9 cellular contexts compared by ENCODE assay signal in the genomic region with DNA sequence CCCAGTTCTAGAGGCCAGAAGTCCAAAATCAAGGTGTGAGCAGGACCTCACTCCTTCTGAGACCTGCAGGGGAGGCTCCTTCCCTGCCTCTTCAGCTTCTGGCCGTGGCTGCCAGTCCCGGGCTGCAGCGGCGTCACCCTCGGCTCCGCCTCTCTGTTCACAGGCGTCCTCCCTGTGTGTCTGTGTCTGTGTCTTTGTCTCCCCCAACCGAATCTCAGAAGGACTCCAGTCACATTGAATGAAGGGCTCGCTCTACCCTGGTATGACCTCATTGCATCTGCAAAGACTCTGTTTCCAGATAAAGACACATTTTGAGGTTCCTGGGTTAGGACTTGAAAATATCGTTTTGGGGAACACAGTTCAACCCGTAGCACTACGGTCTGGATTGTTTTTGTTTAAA. TPM values are rescaled to one million over a fixed set of nuclear protein-coding genes. Genes with fewer than 3 reads are reported as not detected.
DNase-seq lines count a peak whose midpoint lies in the region; ATAC-seq, FAIRE-seq and TF ChIP-seq lines count a peak whose summit lies in the region.
"Had no signal": no experiment of that assay in that cellular context is flagged by ENCODE, and none has a peak within 500 bp of the region (broad histone marks: within the 10 kb centered on the region; RNA-seq: fewer than 3 reads in every experiment).

No MANE protein-coding gene starts in this region.

- H3K9me3 ChIP-seq in K562 (replicated peaks; ENCODE audit: control insufficient read depth, insufficient read depth, low read depth, low read length), result no peaks in the 10 kb centered on the region

- H3K27ac ChIP-seq in K562 (ENCODE audit: extremely low read depth, low read depth, low read length), result no peak overlapping the region

- peak; percentile 29 for DNase-seq in GM12865 (ENCODE audit: low read depth)
- peak; percentile 57 for DNase-seq in LHCN-M2 (ENCODE audit: low read depth)
- DNase-seq in K562 (ENCODE audit: extremely low read depth in 1 of 4, low spot score in 3 of 4), result peak; percentile 29 to 71 (median 55)
- peak; percentile 96 for DNase-seq in islet precursor cell
- peak; percentile 11 to 19 for DNase-seq in stimulated activated CD4-positive, alpha-beta T cell treated with anti-CD3 and anti-CD28 coated beads, Interleukin-4, amount 100 ng/mL, for 48 hours (ENCODE audit: low read depth in 2 of 2)
- no peak for DNase-seq in NCI-H446 treated with DMSO at 0.1 percent for 48 hours (lab: John Stamatoyannopoulos, UW)

- TF ChIP-seq POLR2A in K562 (conservative IDR thresholded peaks at IDR 0.05), result no peak

- no peaks in the 10 kb centered on the region for H4K20me1 ChIP-seq in K562 (replicated peaks; ENCODE audit: control insufficient read depth, insufficient read depth, low read length)

- ATAC-seq in SK-N-SH treated with all-trans-retinoic acid at 6 μM for 48 hours (peak; percentile 94), K562 (peak; percentile 97), GM21576 (IDR thresholded peaks at IDR 0.05; ENCODE audit: unreplicated experiment) (no peak)

- H3K79me2 ChIP-seq in K562 (ENCODE audit: control insufficient read depth, insufficient read depth, low read length), result no peaks in the 10 kb centered on the region

- in situ Hi-C loops in K562 (cut with MboI), result no loop called here

- WGBS in K562 (ENCODE audit: insufficient coverage, low coverage, missing lambda C conversion rate), result 4% methylated on average over 12 of the region's 12 CpGs

- no peak overlapping the region for H3K4me2 ChIP-seq in K562 (ENCODE audit: insufficient read depth, low read length)

- intact Hi-C loops in K562 (cut with micrococcal nuclease), result loop anchor here (1.0 to 5.0 kb wide), 3 partner anchors 35 to 238 kb away; a partner anchor contains a TSS

- TF ChIP-seq CTCF in GM12865 (IDR thresholded peaks at IDR 0.05; ENCODE audit: insufficient read depth, low read depth, low read length, missing control alignments), result peak; percentile 13
- peak; percentile 64 to 72 (median 68) for TF ChIP-seq CTCF in K562 (IDR thresholded peaks at IDR 0.05 in 2 of 3, conservative IDR thresholded peaks at IDR 0.05 in 1 of 3; ENCODE audit: insufficient read depth in 2 of 3, low read depth in 1 of 3, low read length in 3 of 3)

- TF ChIP-seq RAD21 in K562 (CRISPR knock-in tag; conservative IDR thresholded peaks at IDR 0.05 in 1 of 2, IDR thresholded peaks at IDR 0.05 in 1 of 2), result peak; percentile 31 to 65; a peak in 3 of 4 replicates

- no peak overlapping the region for H3K4me3 ChIP-seq in GM12865 (ENCODE audit: low read depth, low read length)
- H3K4me3 ChIP-seq in K562, result no peak overlapping the region

- H3K9ac ChIP-seq in K562 (ENCODE audit: insufficient read depth in 1 of 2, low read depth in 2 of 2, low read length in 2 of 2), result 0 out of 4 replicates have a peak overlapping the region, but pooled peaks of 1 of the 2 experiments have one; percentile 1

- POLR2A ChIA-PET in K562 (lab: Yijun Ruan, JAX), result no interaction called here

- H2AFZ ChIP-seq in K562 (ENCODE audit: low read depth, low read length), result no peak overlapping the region

- FAIRE-seq in K562 (lab: Jason Lieb, UNC), result peak; percentile 69
- FAIRE-seq: TTC549 had no signal

- H3K4me1 ChIP-seq in K562 (replicated peaks in 1 of 2; ENCODE audit: control insufficient read depth in 2 of 2, insufficient read depth in 2 of 2, low read length in 2 of 2), result no peaks in the 10 kb centered on the region

- CTCF ChIA-PET in K562 (lab: Yijun Ruan, JAX; ENCODE audit: low intra/inter-chr PET ratio), result interaction anchor here (0.5 kb wide), 1 partner anchor 172 kb away, joined by 3 read pairs; no protein-coding TSS in a partner anchor

- no peaks in the 10 kb centered on the region for H3K36me3 ChIP-seq in K562 (ENCODE audit: control insufficient read depth, insufficient read depth, low read length)

- no peak for TF ChIP-seq EP300 in K562 (IDR thresholded peaks at IDR 0.05; ENCODE audit: low read length)

- no TSS peak for BruUV-seq in K562 (replicated peaks; lab: Mats Ljungman, UMichigan)

- H3K27me3 ChIP-seq in K562 (ENCODE audit: control insufficient read depth in 2 of 2, insufficient read depth in 2 of 2, low read length in 2 of 2), result peaks cover 49 to 60% of the 10 kb centered on the region in 2 experiments

- no peaks in the 10 kb centered on the region for H3K9me1 ChIP-seq in K562 (ENCODE audit: control insufficient read depth, insufficient read depth, low read length)

TF ChIP-seq in SK-N-SH treated with all-trans-retinoic acid at 6 μM for 48 hours, 23 proteins besides CTCF, POLR2A, EP300 and RAD21:
- TF ChIP-seq ZFP3 (CRISPR knock-in tag; IDR thresholded peaks at IDR 0.05) (0 out of 2 replicates have a peak, but pooled peaks have one; percentile 28), ZNF565 (CRISPR knock-in tag; conservative IDR thresholded peaks at IDR 0.05; ENCODE audit: low read depth) (no peak)

TF ChIP-seq in K562, 482 proteins besides CTCF, POLR2A, EP300 and RAD21 (continues in another document):
- TF ChIP-seq EHMT2 (IDR thresholded peaks at IDR 0.05) (peak; percentile 12; the same call in 1 of the 2 replicates), SMC3 (conservative IDR thresholded peaks at IDR 0.05; ENCODE audit: insufficient read depth, low read depth, low read length) (0 out of 2 replicates have a peak, but pooled peaks have one; percentile 32), RB1 (IDR thresholded peaks at IDR 0.05; ENCODE audit: low read depth) (0 out of 2 replicates have a peak, but pooled peaks have one; percentile 33), JUND (IDR thresholded peaks at IDR 0.05; ENCODE audit: borderline replicate concordance, low read depth, low read length) (no peak; the same call in 1 of the 2 replicates), JUND (tag; IDR thresholded peaks at IDR 0.05; ENCODE audit: borderline replicate concordance, low read depth, low read length) (peak; percentile 19; the same call in 2 of the 3 replicates), ATF7 (IDR thresholded peaks at IDR 0.05) (peak; percentile 77; the same call in 1 of the 2 replicates)
- TF ChIP-seq, protein P1, sequence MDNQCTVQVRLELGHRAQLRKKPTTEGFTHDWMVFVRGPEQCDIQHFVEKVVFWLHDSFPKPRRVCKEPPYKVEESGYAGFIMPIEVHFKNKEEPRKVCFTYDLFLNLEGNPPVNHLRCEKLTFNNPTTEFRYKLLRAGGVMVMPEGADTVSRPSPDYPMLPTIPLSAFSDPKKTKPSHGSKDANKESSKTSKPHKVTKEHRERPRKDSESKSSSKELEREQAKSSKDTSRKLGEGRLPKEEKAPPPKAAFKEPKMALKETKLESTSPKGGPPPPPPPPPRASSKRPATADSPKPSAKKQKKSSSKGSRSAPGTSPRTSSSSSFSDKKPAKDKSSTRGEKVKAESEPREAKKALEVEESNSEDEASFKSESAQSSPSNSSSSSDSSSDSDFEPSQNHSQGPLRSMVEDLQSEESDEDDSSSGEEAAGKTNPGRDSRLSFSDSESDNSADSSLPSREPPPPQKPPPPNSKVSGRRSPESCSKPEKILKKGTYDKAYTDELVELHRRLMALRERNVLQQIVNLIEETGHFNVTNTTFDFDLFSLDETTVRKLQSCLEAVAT (IDR thresholded peaks at IDR 0.05), result 0 out of 4 replicates have a peak, but pooled peaks of 1 of the 2 experiments have one; percentile 18

RNA-seq across cellular contexts. Expression of a gene that starts 33.1 kb away (rescaled TPM):
- total RNA-seq in LHCN-M2 (2014; rRNA removed) (77.6 and 82.4 TPM in 2 replicates), K562 (2014; rRNA removed) (30.0 and 30.7 TPM in 2 replicates), K562 (2014; rRNA removed; fragmentation: Illumina TruSeq; extraction: Trizol) (33.3 and 36.5 TPM in 2 replicates), K562 (2015; rRNA removed; fragmentation: Illumina TruSeq; extraction: Trizol) (35.4 and 36.5 TPM in 2 replicates), K562 (2021) (27.9 and 28.1 TPM in 2 replicates)
- 26.1 TPM for polyA plus RNA-seq in LHCN-M2 (2012)
- 71.2 and 136 TPM in 2 replicates for total RNA-seq in K562 (2011; cell fraction: chromatin; rRNA removed; ENCODE audit: low replicate concordance)
- 40.0 and 46.1 TPM in 2 replicates for total RNA-seq in K562 (2011; cell fraction: nucleolus; rRNA removed)
- 82.1 and 111 TPM in 2 replicates for total RNA-seq in K562 (2011; cell fraction: nucleoplasm; rRNA removed)
- polyA plus RNA-seq in K562 (2011; rRNA removed) (37.3 and 59.5 TPM in 2 replicates), K562 (2014; fragmentation: Illumina TruSeq; extraction: Trizol) (31.4 and 44.8 TPM in 2 replicates), K562 (2014; fragmentation: Nextera tagmentation; extraction: Ambion mirVana) (10 to 100 TPM in 1 of 2 experiments, 1 to 10 TPM in 1; 8.2 to 11.1 TPM), K562 (2014; rRNA removed) (35.5 and 37.9 TPM in 2 replicates)
- polyA plus RNA-seq in K562 (2011; cell fraction: cytosol; rRNA removed), result 25.0 and 30.5 TPM in 2 replicates
- polyA plus RNA-seq in K562 (2011; cell fraction: nucleus; rRNA removed), result 29.8 and 29.9 TPM in 2 replicates
- 26.6 and 33.6 TPM in 2 replicates for polyA plus RNA-seq in K562 (2012)
- polyA minus RNA-seq in K562 (2011; rRNA and poly(A)+ RNA removed), result 36.9 and 43.0 TPM in 2 replicates
- 17.2 and 19.9 TPM in 2 replicates for polyA minus RNA-seq in K562 (2011; cell fraction: cytosol; rRNA and poly(A)+ RNA removed)
- 16.4 and 20.3 TPM in 2 replicates for polyA minus RNA-seq in K562 (2011; cell fraction: nucleus; rRNA and poly(A)+ RNA removed)

RNA-seq across cellular contexts. Expression of a gene that starts 36.1 kb away (rescaled TPM):
- not detected in 2 replicates for total RNA-seq in LHCN-M2 (2014; rRNA removed)
- not detected for polyA plus RNA-seq in LHCN-M2 (2012)
- total RNA-seq in K562 (2011; cell fraction: chromatin; rRNA removed; ENCODE audit: low replicate concordance), result not detected in 2 replicates
- total RNA-seq in K562 (2011; cell fraction: nucleolus; rRNA removed), result not detected in 2 replicates
- total RNA-seq in K562 (2011; cell fraction: nucleoplasm; rRNA removed), result not detected in 2 replicates
- not detected in 2 replicates for total RNA-seq in K562 (2014; rRNA removed)
- not detected in 2 replicates for total RNA-seq in K562 (2014; rRNA removed; fragmentation: Illumina TruSeq; extraction: Trizol)
- not detected in 2 replicates for total RNA-seq in K562 (2015; rRNA removed; fragmentation: Illumina TruSeq; extraction: Trizol)
- not detected in 2 replicates for total RNA-seq in K562 (2021)
- not detected in 2 replicates for polyA plus RNA-seq in K562 (2011; rRNA removed)
- not detected in 2 replicates for polyA plus RNA-seq in K562 (2011; cell fraction: cytosol; rRNA removed)
- polyA plus RNA-seq in K562 (2011; cell fraction: nucleus; rRNA removed), result not detected in 2 replicates
- polyA plus RNA-seq in K562 (2012), result not detected in 2 replicates
- polyA plus RNA-seq in K562 (2014; fragmentation: Illumina TruSeq; extraction: Trizol), result not detected in 2 replicates
- not detected for polyA plus RNA-seq in K562 (2014; fragmentation: Nextera tagmentation; extraction: Ambion mirVana)
- not detected in 2 replicates for polyA plus RNA-seq in K562 (2014; rRNA removed)
- polyA minus RNA-seq in K562 (2011; rRNA and poly(A)+ RNA removed), result not detected in 2 replicates
- not detected in 2 replicates for polyA minus RNA-seq in K562 (2011; cell fraction: cytosol; rRNA and poly(A)+ RNA removed)
- polyA minus RNA-seq in K562 (2011; cell fraction: nucleus; rRNA and poly(A)+ RNA removed), result not detected in 2 replicates
